ENCODE assay signal across 16 cellular contexts in genomic region chr20:50314326-50314725, GRCh38.
DNase-seq lines count a peak whose midpoint lies in the region; ATAC-seq and TF ChIP-seq lines count a peak whose summit lies in the region.
"Had no signal": no experiment of that assay in that cellular context is flagged by ENCODE, and none has a peak within 500 bp of the region (broad histone marks: within the 10 kb centered on the region; RNA-seq: fewer than 3 reads in every experiment).

No MANE protein-coding gene starts in this region.

- TF ChIP-seq EP300 in sigmoid colon (IDR thresholded peaks at IDR 0.05), result no peak

- H3K36me3 Mint-ChIP-seq in endodermal cell (ENCODE audit: low read depth), result no peaks in the 10 kb centered on the region
- no peaks in the 10 kb centered on the region for H3K36me3 Mint-ChIP-seq in nephron progenitor cell (ENCODE audit: low read depth)

- ATAC-seq in HG03457 (IDR thresholded peaks at IDR 0.05; ENCODE audit: unreplicated experiment), result no peak
- ATAC-seq: GM23338 had no signal

- 79 to 89% methylated on average over 2 to 4 of the region's 4 CpGs for WGBS in endodermal cell (ENCODE audit: insufficient coverage in 1 of 2, insufficient read length in 1 of 2), 2 experiments
- 88% methylated on average over 4 of the region's 4 CpGs for WGBS in sigmoid colon, 2 donors

- H3K4me1 ChIP-seq in endodermal cell (ENCODE audit: control insufficient read depth, insufficient read depth, low read length) (no peaks in the 10 kb centered on the region), sigmoid colon (peaks cover 0 to 34% (median 31%) of the 10 kb centered on the region in 4 donors)
- H3K4me1 ChIP-seq: BLaER1 had no signal

- H3K9me3 ChIP-seq in endodermal cell (ENCODE audit: control insufficient read depth, low read length) (no peaks in the 10 kb centered on the region), sigmoid colon (no peaks in the 10 kb centered on the region), WERI-Rb-1 (ENCODE audit: severe bottlenecking) (no peaks in the 10 kb centered on the region)
- H3K9me3 ChIP-seq: BLaER1 had no signal

- DNase-seq in NCI-H1417 treated with DMSO at 0.1 percent for 48 hours (lab: John Stamatoyannopoulos, UW) (peak; percentile 8), NCI-H345 treated with DMSO at 0.1 percent for 48 hours (lab: John Stamatoyannopoulos, UW; ENCODE audit: unreplicated experiment) (peak; percentile 61), endodermal cell (peak; percentile 22), sigmoid colon (peak; percentile 46), WERI-Rb-1 (no peak), glomerular visceral epithelial cell (ENCODE audit: extremely low spot score) (no peak), nephron progenitor cell (no peak)
- DNase-seq: KG1, NCI-H1092 treated with DMSO at 0.1 percent for 48 hours, NCI-H1930, NCI-H2171, NCI-H524, SIG-M5 had no signal

- H3K27ac ChIP-seq in endodermal cell (ENCODE audit: low read depth, low read length) (peak overlapping the region; percentile 54), sigmoid colon (peak overlapping the region; percentile 82 to 98 (median 92)), WERI-Rb-1 (no peak overlapping the region)
- H3K27ac ChIP-seq: BLaER1 had no signal

- H3K4me3 Mint-ChIP-seq in endodermal cell (no peak overlapping the region), nephron progenitor cell (no peak overlapping the region)
- H3K4me3 Mint-ChIP-seq: GM23338 had no signal

- no peaks in the 10 kb centered on the region for H3K36me3 ChIP-seq in endodermal cell (ENCODE audit: control insufficient read depth, insufficient read depth, low read length)
- no peaks in the 10 kb centered on the region for H3K36me3 ChIP-seq in sigmoid colon
- H3K36me3 ChIP-seq in WERI-Rb-1, result no peaks in the 10 kb centered on the region
- H3K36me3 ChIP-seq: BLaER1 had no signal

- H3K4me3 ChIP-seq in endodermal cell (ENCODE audit: low read length) (no peak overlapping the region), sigmoid colon (no peak overlapping the region), WERI-Rb-1 (ENCODE audit: low read depth, low read length) (no peak overlapping the region)
- H3K4me3 ChIP-seq: BLaER1, GM23338 had no signal

- no peak for TF ChIP-seq CTCF in endodermal cell (conservative IDR thresholded peaks at IDR 0.05)
- no peak for TF ChIP-seq CTCF in sigmoid colon (IDR thresholded peaks at IDR 0.05)
- TF ChIP-seq CTCF in WERI-Rb-1 (IDR thresholded peaks at IDR 0.05; ENCODE audit: low read depth, low read length), result no peak
- TF ChIP-seq CTCF in nephron progenitor cell (IDR thresholded peaks at IDR 0.05), result no peak

- H3K27ac Mint-ChIP-seq in endodermal cell (no peak overlapping the region), nephron progenitor cell (no peak overlapping the region)
- H3K27ac Mint-ChIP-seq: GM23338 had no signal

- no peaks in the 10 kb centered on the region for H3K27me3 Mint-ChIP-seq in endodermal cell (ENCODE audit: insufficient read depth)
- peaks cover 26% of the 10 kb centered on the region for H3K27me3 Mint-ChIP-seq in nephron progenitor cell (ENCODE audit: low read depth, poor library complexity)

- no peaks in the 10 kb centered on the region for H3K9me3 Mint-ChIP-seq in endodermal cell
- H3K9me3 Mint-ChIP-seq in nephron progenitor cell, result peaks cover 12% of the 10 kb centered on the region
- H3K9me3 Mint-ChIP-seq: GM23338 had no signal

- H3K4me1 Mint-ChIP-seq in endodermal cell, result peaks cover 8% of the 10 kb centered on the region
- peaks cover 20% of the 10 kb centered on the region for H3K4me1 Mint-ChIP-seq in nephron progenitor cell

- no peak for TF ChIP-seq POLR2A in sigmoid colon (IDR thresholded peaks at IDR 0.05)

- no peaks in the 10 kb centered on the region for H3K27me3 ChIP-seq in endodermal cell (ENCODE audit: control insufficient read depth, insufficient read depth, low read length, poor library complexity, severe bottlenecking)
- H3K27me3 ChIP-seq in sigmoid colon, result no peaks in the 10 kb centered on the region
- H3K27me3 ChIP-seq in WERI-Rb-1 (ENCODE audit: insufficient read depth, low read depth, severe bottlenecking), result no peaks in the 10 kb centered on the region
- H3K27me3 ChIP-seq: BLaER1 had no signal

- H3K9ac ChIP-seq in endodermal cell (ENCODE audit: extremely low read depth, low read length, poor library complexity, severe bottlenecking), result no peak overlapping the region
- H3K9ac ChIP-seq: BLaER1 had no signal

- intact Hi-C loops in sigmoid colon (cut with DNase I), result no loop called here

Comparison
In these comparisons a context has a peak if more than half of its experiments do, and no peak if none do; other contexts are left out.
1. DNase-seq: peak in NCI-H1417 treated with DMSO at 0.1 percent for 48 hours (single experiment), NCI-H345 treated with DMSO at 0.1 percent for 48 hours (single experiment), endodermal cell (single experiment) and sigmoid colon (single experiment); none in WERI-Rb-1 (single experiment), glomerular visceral epithelial cell (single experiment) and nephron progenitor cell (single experiment).